Comparison of ENCODE assay signal across 11 cellular contexts in the genomic region with DNA sequence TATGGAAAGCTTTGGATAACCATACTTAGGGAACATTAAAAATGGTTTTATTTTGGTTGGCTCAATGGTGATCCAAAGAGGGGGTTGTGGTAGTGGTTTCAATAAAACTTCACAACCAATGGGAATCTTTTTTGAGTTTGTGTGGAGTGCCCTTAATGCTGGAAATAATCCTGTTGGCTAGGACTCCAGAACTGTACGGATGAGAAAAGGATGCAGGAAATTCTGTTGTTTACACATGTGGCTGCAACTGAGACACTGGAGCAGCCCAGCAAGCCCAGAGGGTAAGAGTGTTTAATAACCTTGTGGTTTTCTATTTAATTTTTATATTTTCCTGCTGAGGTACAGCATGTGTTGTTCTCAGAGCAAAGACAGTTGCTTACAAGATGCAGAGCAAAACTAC. TPM values are rescaled to one million over a fixed set of nuclear protein-coding genes. Genes with fewer than 3 reads are reported as not detected.
DNase-seq lines count a peak whose midpoint lies in the region; ATAC-seq, FAIRE-seq and TF ChIP-seq lines count a peak whose summit lies in the region.
"Had no signal": no experiment of that assay in that cellular context is flagged by ENCODE, and none has a peak within 500 bp of the region (broad histone marks: within the 10 kb centered on the region; RNA-seq: fewer than 3 reads in every experiment).

TSS of gene CCDC102B (plus strand) at position 180 of the 400 bp plus-strand sequence. CDS start 38,684 bp downstream, outside the sequence.

- peak within 1 kb of the TSS; percentile 9; the same call in 1 of the 2 replicates for H3K4me3 ChIP-seq in PC-3 (ENCODE audit: low read length)
- peak within 1 kb of the TSS; percentile 33 to 52 for H3K4me3 ChIP-seq in foreskin fibroblast (ENCODE audit: low read depth in 1 of 2, low read length in 2 of 2)
- H3K4me3 ChIP-seq in stomach, result peak within 1 kb of the TSS in 2 of 4 donors; percentile 3 to 12
- H3K4me3 ChIP-seq: SJSA1 had no signal

- no TSS peak for BruUV-seq in PC-3 (replicated peaks; lab: Mats Ljungman, UMichigan)

- no peaks in the 10 kb centered on the region for H3F3A ChIP-seq in PC-3 (ENCODE audit: low read length, unreplicated experiment)

- CTCF ChIA-PET in PC-3 (lab: Charles Lee), result no interaction called here
- CTCF ChIA-PET in CD4-positive, alpha-beta T cell (lab: Charles Lee), result no interaction called here

- no peaks in the 10 kb centered on the region for H3K79me2 ChIP-seq in PC-3 (ENCODE audit: low read length)

- no peaks in the 10 kb centered on the region for H3K27me3 Mint-ChIP-seq in CD4-positive, alpha-beta T cell
- H3K27me3 Mint-ChIP-seq: stimulated activated naive B cell treated with anti-CD40 and anti-IgM and Interleukin-4, amounts not matched to agents 10 μg/mL and 1 μg/mL and 100 μg/mL, for 72 hours had no signal

- H3K4me1 ChIP-seq in PC-3 (ENCODE audit: insufficient read depth, low read length) (peaks cover 19% of the 10 kb centered on the region), stomach (no peaks in the 10 kb centered on the region)

- H3K9ac ChIP-seq in PC-3 (ENCODE audit: low read length), result peak within 1 kb of the TSS; percentile 74

- H4K20me1 ChIP-seq in PC-3 (ENCODE audit: low read length), result no peaks in the 10 kb centered on the region

- no peaks in the 10 kb centered on the region for H3K27me3 ChIP-seq in PC-3 (ENCODE audit: low read length)
- no peaks in the 10 kb centered on the region for H3K27me3 ChIP-seq in stomach
- H3K27me3 ChIP-seq in CD4-positive, alpha-beta T cell (ENCODE audit: control insufficient read depth, insufficient read depth, low read length), result no peaks in the 10 kb centered on the region
- H3K27me3 ChIP-seq: SJSA1 had no signal

- no peak within 1 kb of the TSS; the same call in 1 of the 2 replicates for H2AFZ ChIP-seq in PC-3 (ENCODE audit: low read length)

- H3K9me2 ChIP-seq in PC-3 (replicated peaks; ENCODE audit: low read length), result no peaks in the 10 kb centered on the region

- H3K4me3 Mint-ChIP-seq in CD4-positive, alpha-beta T cell, result no peak within 1 kb of the TSS
- H3K4me3 Mint-ChIP-seq: stimulated activated naive B cell treated with anti-CD40 and anti-IgM and Interleukin-4, amounts not matched to agents 10 μg/mL and 1 μg/mL and 100 μg/mL, for 72 hours had no signal

- POLR2A ChIA-PET in PC-3 (lab: Charles Lee; ENCODE audit: unreplicated experiment), result no interaction called here
- POLR2A ChIA-PET in CD4-positive, alpha-beta T cell (lab: Charles Lee), result no interaction called here

- WGBS in stomach, 5 donors, result 25 to 45% (median 35%) methylated on average over 1 of the region's 1 CpG

- intact Hi-C loops in PC-3 (cut with micrococcal nuclease), result loop anchor here (2.0 kb wide), 1 partner anchor 43 kb away; no protein-coding TSS in a partner anchor
- intact Hi-C loops in stomach (cut with DNase I; ENCODE audit: low total_unique reads), result no loop called here
- intact Hi-C loops in CD4-positive, alpha-beta T cell (cut with DNase I, micrococcal nuclease), result no loop called here

- peak within 1 kb of the TSS; percentile 57 for H3K4me2 ChIP-seq in PC-3 (ENCODE audit: low read length)

- peak; percentile 95 for ATAC-seq in PC-3
- no peak for ATAC-seq in CD4-positive, alpha-beta T cell (ENCODE audit: poor library complexity)
- ATAC-seq: stimulated activated naive B cell treated with anti-CD40 and anti-IgM and Interleukin-4, amounts not matched to agents 10 μg/mL and 1 μg/mL and 100 μg/mL, for 72 hours had no signal

- no peak within 1 kb of the TSS for H3K27ac Mint-ChIP-seq in CD4-positive, alpha-beta T cell
- H3K27ac Mint-ChIP-seq: stimulated activated naive B cell treated with anti-CD40 and anti-IgM and Interleukin-4, amounts not matched to agents 10 μg/mL and 1 μg/mL and 100 μg/mL, for 72 hours had no signal

- no peak for TF ChIP-seq CTCF in PC-3 (conservative IDR thresholded peaks at IDR 0.05; ENCODE audit: low read depth, low read length)
- TF ChIP-seq CTCF in foreskin fibroblast (IDR thresholded peaks at IDR 0.05; ENCODE audit: low read depth, low read length), result no peak
- no peak for TF ChIP-seq CTCF in stomach (IDR thresholded peaks at IDR 0.05)
- TF ChIP-seq CTCF in CD4-positive, alpha-beta T cell (IDR thresholded peaks at IDR 0.05), result no peak

- H3K9me3 ChIP-seq in PC-3 (ENCODE audit: low read length) (no peaks in the 10 kb centered on the region), stomach (no peaks in the 10 kb centered on the region)
- no peaks in the 10 kb centered on the region for H3K9me3 ChIP-seq in CD4-positive, alpha-beta T cell (ENCODE audit: control insufficient read depth, low read length)
- H3K9me3 ChIP-seq: SJSA1 had no signal

- no peaks in the 10 kb centered on the region for H3K36me3 Mint-ChIP-seq in CD4-positive, alpha-beta T cell (ENCODE audit: low read depth)
- H3K36me3 Mint-ChIP-seq: stimulated activated naive B cell treated with anti-CD40 and anti-IgM and Interleukin-4, amounts not matched to agents 10 μg/mL and 1 μg/mL and 100 μg/mL, for 72 hours had no signal

- H3K27ac ChIP-seq in PC-3 (ENCODE audit: low read length) (peak within 1 kb of the TSS; percentile 90), stomach (peak within 1 kb of the TSS in 3 of 5 donors; percentile 7 to 28 (median 15))
- no peak within 1 kb of the TSS for H3K27ac ChIP-seq in CD4-positive, alpha-beta T cell (ENCODE audit: low read depth, low read length)
- H3K27ac ChIP-seq: SJSA1 had no signal

- TF ChIP-seq POLR2A in stomach (IDR thresholded peaks at IDR 0.05) (no peak), H54 (IDR thresholded peaks at IDR 0.05; ENCODE audit: low read depth, low read length) (no peak)

- no peaks in the 10 kb centered on the region for H3K9me3 Mint-ChIP-seq in CD4-positive, alpha-beta T cell
- H3K9me3 Mint-ChIP-seq: stimulated activated naive B cell treated with anti-CD40 and anti-IgM and Interleukin-4, amounts not matched to agents 10 μg/mL and 1 μg/mL and 100 μg/mL, for 72 hours had no signal

- TF ChIP-seq EP300 in stomach (IDR thresholded peaks at IDR 0.05), result no peak

- no peaks in the 10 kb centered on the region for H3K4me1 Mint-ChIP-seq in CD4-positive, alpha-beta T cell (ENCODE audit: low read depth)
- H3K4me1 Mint-ChIP-seq: stimulated activated naive B cell treated with anti-CD40 and anti-IgM and Interleukin-4, amounts not matched to agents 10 μg/mL and 1 μg/mL and 100 μg/mL, for 72 hours had no signal

- FAIRE-seq in H54 (lab: Jason Lieb, UNC), result no peak
- FAIRE-seq: keratinocyte had no signal

- no peaks in the 10 kb centered on the region for H3K36me3 ChIP-seq in PC-3 (ENCODE audit: low read depth, low read length)
- no peaks in the 10 kb centered on the region for H3K36me3 ChIP-seq in stomach
- H3K36me3 ChIP-seq: SJSA1 had no signal

- DNase-seq in GM04504 (ENCODE audit: low read depth) (peak; percentile 85), PC-3 (peak; percentile 52), foreskin fibroblast (peak; percentile 72 to 82), stomach (no peak), superior temporal gyrus (ENCODE audit: extremely low spot score) (no peak), H54 (ENCODE audit: insufficient read length, low spot score) (no peak)
- no peak for DNase-seq in CD4-positive, alpha-beta T cell
- DNase-seq: NCI-H1694; stimulated activated naive B cell treated with anti-CD40 and anti-IgM and Interleukin-4, amounts not matched to agents 10 μg/mL and 1 μg/mL and 100 μg/mL, for 72 hours had no signal

RNA-seq across cellular contexts. Expression of gene CCDC102B, which starts in this region (rescaled TPM):
- total RNA-seq in PC-3 (2014; rRNA removed) (2.2 and 2.4 TPM in 2 replicates), stomach (10 to 100 TPM in 4 of 5 donors, 1 to 10 TPM in 1; 4.1 to 66.1 (median 16.9) TPM)
- 10 to 100 TPM in 2 of 3 donors, 1 to 10 TPM in 1; 1.0 to 22.1 (median 14.5) TPM for polyA plus RNA-seq in stomach
- 1 to 10 TPM; 2.6 to 3.0 TPM for total RNA-seq in CD4-positive, alpha-beta T cell

Comparison
In these comparisons a context has a peak if more than half of its experiments do, and no peak if none do; other contexts are left out.
1. DNase-seq: peak in GM04504 (single experiment), PC-3 (single experiment) and foreskin fibroblast (2 of 2); none in stomach (single experiment), superior temporal gyrus (single experiment), CD4-positive, alpha-beta T cell (0 of 10) and H54 (single experiment).